Comparison of ENCODE assay signal across 1 cellular context in the genomic region with DNA sequence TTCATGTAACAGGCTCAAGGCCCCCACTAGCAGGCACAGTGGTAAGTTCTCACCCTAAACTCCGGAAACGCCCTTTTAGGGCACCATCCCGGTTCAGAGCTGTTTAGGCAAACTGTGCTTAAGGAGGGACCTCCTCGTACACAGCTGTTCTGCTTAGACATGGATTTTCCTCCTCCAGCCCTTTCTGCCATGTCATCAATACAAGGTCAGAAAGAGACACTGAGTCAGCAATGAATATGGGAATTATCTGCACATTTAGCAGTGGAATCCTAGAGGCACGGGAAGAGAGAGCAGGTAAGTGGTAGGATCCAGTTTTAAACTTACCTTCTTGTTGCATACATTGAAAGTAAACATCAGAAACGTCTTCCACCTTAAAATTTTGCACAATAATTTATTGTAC.
TF ChIP-seq lines count a peak whose summit lies in the region.

No MANE protein-coding gene starts in this region.

TF ChIP-seq in GM23338, 12 proteins besides CTCF, POLR2A, EP300 and RAD21:
- TF ChIP-seq ZNF462 (CRISPR knock-in tag; IDR thresholded peaks at IDR 0.05) (no peak), CREB1 (CRISPR knock-in tag; IDR thresholded peaks at IDR 0.05; ENCODE audit: low read depth) (no peak), EZH2 (IDR thresholded peaks at IDR 0.05; ENCODE audit: low read depth, unreplicated experiment) (no peak)
TF ChIP-seq in GM23338: peak in this region for 0.
